8 cellular contexts compared by ENCODE assay signal in the genomic region with DNA sequence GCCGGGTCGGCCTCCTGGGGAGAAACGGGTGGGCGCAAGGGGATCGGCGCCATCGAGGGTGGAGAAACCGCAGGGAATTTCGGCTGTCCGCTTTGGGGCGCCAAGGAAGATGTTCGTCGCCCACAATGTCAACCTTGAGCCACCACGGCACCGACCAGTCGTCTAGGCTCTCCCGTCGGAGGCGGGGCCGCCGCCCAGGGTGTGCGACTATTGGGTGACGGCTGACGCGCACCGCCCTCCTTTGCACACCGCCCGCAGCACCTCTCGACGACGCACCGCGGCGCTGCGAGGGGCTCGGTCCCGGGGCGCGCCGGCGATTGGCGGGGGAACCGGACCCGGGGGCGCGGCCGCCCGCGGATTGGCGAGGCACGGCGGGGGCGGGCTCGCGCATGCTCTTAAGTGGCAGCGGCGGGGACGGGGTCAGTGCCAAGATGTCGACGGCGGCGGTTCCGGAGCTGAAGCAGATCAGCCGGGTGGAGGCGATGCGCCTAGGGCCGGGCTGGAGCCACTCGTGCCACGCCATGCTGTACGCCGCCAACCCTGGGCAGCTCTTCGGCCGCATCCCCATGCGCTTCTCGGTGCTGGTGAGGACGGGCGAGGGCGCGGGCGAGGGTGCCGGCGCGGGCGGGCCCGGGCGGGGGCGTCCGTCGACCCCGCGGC. TPM values are rescaled to one million over a fixed set of nuclear protein-coding genes. Genes with fewer than 3 reads are reported as not detected.
DNase-seq lines count a peak whose midpoint lies in the region; ATAC-seq and TF ChIP-seq lines count a peak whose summit lies in the region.

A gene (plus strand): TSS at position 267 of the 660 bp plus-strand sequence. CDS start 165 bp downstream, at position 432.

- H3K36me3 ChIP-seq in KOPT-K1 (ENCODE audit: insufficient read depth, low read length) (peaks cover 41% of the 10 kb centered on the region), Peyer's patch (peaks cover 0 to 54% (median 0%) of the 10 kb centered on the region in 3 donors), muscle layer of colon (ENCODE audit: insufficient read depth, low read length) (peaks cover 21% of the 10 kb centered on the region)

- DNase-seq in DMS79 treated with DMSO at 0.1 percent for 48 hours (lab: John Stamatoyannopoulos, UW) (peak; percentile 89), Peyer's patch (peak; percentile 94 to 98 (median 98))
- DNase-seq in activated T-cell treated with anti-CD3 and anti-CD28 coated beads, Interleukin-2, amount 50 U/mL, for 48 hours: peak; percentile 97 to 98
- DNase-seq in stimulated activated CD8-positive, alpha-beta memory T cell treated with anti-CD3 and anti-CD28 coated beads, Interleukin-7, amount 100 ng/mL, for 1 hour (ENCODE audit: low read depth in 2 of 2): peak; percentile 93 to 96

- H3K4me3 ChIP-seq in Peyer's patch (peak within 1 kb of the TSS; percentile 98 to 100 (median 99)), muscle layer of colon (ENCODE audit: low read depth in 1 of 2, low read length in 2 of 2) (peak within 1 kb of the TSS; percentile 66 to 75)

- H3K9me3 ChIP-seq in KOPT-K1 (ENCODE audit: insufficient read depth, low read length, poor library complexity, severe bottlenecking) (no peaks in the 10 kb centered on the region), Peyer's patch (no peaks in the 10 kb centered on the region), muscle layer of colon (ENCODE audit: low read length) (no peaks in the 10 kb centered on the region)

- H3K27me3 ChIP-seq in Peyer's patch (no peaks in the 10 kb centered on the region), muscle layer of colon (ENCODE audit: control insufficient read depth in 1 of 2, insufficient read depth in 2 of 2, low read length in 2 of 2) (no peaks in the 10 kb centered on the region)

- H3K4me1 ChIP-seq in Peyer's patch: peaks cover 5 to 25% (median 18%) of the 10 kb centered on the region in 4 donors
- peaks cover 20% of the 10 kb centered on the region for H3K4me1 ChIP-seq in muscle layer of colon (ENCODE audit: insufficient read depth, low read length)

- H3K9ac ChIP-seq in muscle layer of colon (ENCODE audit: low read length): peak within 1 kb of the TSS; percentile 27

- peak; percentile 16 to 50 (median 36) for TF ChIP-seq CTCF in Peyer's patch (IDR thresholded peaks at IDR 0.05)

- ATAC-seq in GM21786 (IDR thresholded peaks at IDR 0.05; ENCODE audit: unreplicated experiment) (peak; percentile 95), esophagus mucosa (peak; percentile 94)

- TF ChIP-seq POLR2A in Peyer's patch (IDR thresholded peaks at IDR 0.05): peak; percentile 76 to 85

- H3K27ac ChIP-seq in KOPT-K1 (ENCODE audit: low read depth, low read length, poor library complexity, severe bottlenecking) (peak within 1 kb of the TSS; percentile 79), Peyer's patch (peak within 1 kb of the TSS; percentile 94 to 99 (median 96)), muscle layer of colon (ENCODE audit: low read depth, low read length) (peak within 1 kb of the TSS; percentile 90)

RNA-seq across cellular contexts. Expression of the gene that starts here (rescaled TPM):
- 10 to 100 TPM; 19.0 to 53.6 (median 40.1) TPM for total RNA-seq in Peyer's patch
- total RNA-seq in esophagus mucosa: 24.2 TPM

Comparison
In these comparisons a context has a peak if more than half of its experiments do, and no peak if none do; other contexts are left out.
1. Peak in every context shown above with its lines: DNase-seq, ATAC-seq, H3K4me3 ChIP-seq and H3K27ac ChIP-seq.